Comparison of ENCODE assay signal across 16 cellular contexts in the genomic region with DNA sequence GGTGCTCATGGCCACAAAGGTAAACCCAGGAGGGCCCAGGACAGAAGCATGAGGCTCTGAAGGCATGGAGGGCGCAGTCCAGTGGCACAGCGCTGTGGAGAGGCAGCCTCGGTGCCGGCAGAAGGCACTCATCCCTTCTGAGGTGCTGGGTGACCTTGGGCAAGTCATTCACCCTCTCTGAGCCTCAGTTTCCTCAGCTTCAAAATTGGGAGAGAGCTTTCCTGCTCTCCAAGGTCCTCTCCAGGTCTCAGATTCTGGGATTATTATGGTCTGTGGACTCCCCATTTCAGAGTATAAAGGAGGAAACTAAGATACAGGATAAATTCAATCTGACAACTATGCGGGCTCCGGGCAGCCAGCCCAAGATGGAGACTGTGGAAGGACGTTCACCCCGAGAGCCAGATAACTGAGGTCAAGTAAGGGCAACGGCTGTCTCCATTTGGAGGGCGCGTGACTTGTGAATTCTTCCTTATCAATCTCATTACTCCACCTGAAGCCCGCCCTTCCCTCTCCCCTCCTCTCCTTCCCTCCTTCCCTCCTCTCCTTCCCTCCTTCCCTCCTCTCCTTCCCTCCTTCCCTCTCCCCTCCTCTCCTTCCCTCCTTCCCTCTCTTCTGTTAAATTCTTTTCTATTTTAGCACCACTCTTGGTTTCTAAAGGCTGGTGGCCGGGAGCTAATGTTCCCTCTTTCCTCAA. TPM values are rescaled to one million over a fixed set of nuclear protein-coding genes. Genes with fewer than 3 reads are reported as not detected.
DNase-seq lines count a peak whose midpoint lies in the region; ATAC-seq and TF ChIP-seq lines count a peak whose summit lies in the region.
"Had no signal": no experiment of that assay in that cellular context is flagged by ENCODE, and none has a peak within 500 bp of the region (broad histone marks: within the 10 kb centered on the region; RNA-seq: fewer than 3 reads in every experiment).

No MANE protein-coding gene starts in this region.

- no peak overlapping the region for H3K27ac Mint-ChIP-seq in stimulated activated effector memory CD8-positive, alpha-beta T cell treated with anti-CD3 and anti-CD28 coated beads, Interleukin-12 subunit alpha, Interleukin-12 subunit beta, amount 100 ng/mL, for 72 hours
- H3K27ac Mint-ChIP-seq: dendritic cell treated with granulocyte-macrophage colony-stimulating factor and Interleukin-4, amounts not matched to agents 40 ng/mL and 50 ng/mL, for 4 days had no signal

- H3K9me3 ChIP-seq in right lobe of liver, result no peaks in the 10 kb centered on the region
- H3K9me3 ChIP-seq in testis, result no peaks in the 10 kb centered on the region
- H3K9me3 ChIP-seq: SJCRH30 had no signal

- no peaks in the 10 kb centered on the region for H3K27me3 ChIP-seq in right lobe of liver
- H3K27me3 ChIP-seq in testis, result no peaks in the 10 kb centered on the region
- H3K27me3 ChIP-seq: SJCRH30 had no signal

- no peak for TF ChIP-seq POLR2A in erythroblast (IDR thresholded peaks at IDR 0.05; ENCODE audit: low read length)
- no peak for TF ChIP-seq POLR2A in right lobe of liver (IDR thresholded peaks at IDR 0.05)
- TF ChIP-seq POLR2A in testis (IDR thresholded peaks at IDR 0.05), result no peak

- no peak overlapping the region for H3K4me3 Mint-ChIP-seq in stimulated activated effector memory CD8-positive, alpha-beta T cell treated with anti-CD3 and anti-CD28 coated beads, Interleukin-12 subunit alpha, Interleukin-12 subunit beta, amount 100 ng/mL, for 72 hours
- H3K4me3 Mint-ChIP-seq: dendritic cell treated with granulocyte-macrophage colony-stimulating factor and Interleukin-4, amounts not matched to agents 40 ng/mL and 50 ng/mL, for 4 days had no signal

- WGBS in right lobe of liver (ENCODE audit: insufficient coverage, low coverage, low lambda C conversion rate, missing lambda C conversion rate), result 71% methylated on average over 1 of the region's 13 CpGs
- 35 to 50% methylated on average over 13 of the region's 13 CpGs for WGBS in testis, 2 donors

- TF ChIP-seq CTCF in right lobe of liver (IDR thresholded peaks at IDR 0.05), result no peak
- no peak for TF ChIP-seq CTCF in testis (IDR thresholded peaks at IDR 0.05)

- DNase-seq in NCI-H226 (peak; percentile 34), erythroblast (lab: John Stamatoyannopoulos, UW) (peak; percentile 75 to 80), right lobe of liver (no peak), testis (peak; percentile 79), T-helper 1 cell (no peak), islet precursor cell (no peak), medulla oblongata (ENCODE audit: extremely low spot score) (no peak)
- DNase-seq in stimulated activated effector memory CD8-positive, alpha-beta T cell treated with anti-CD3 and anti-CD28 coated beads, Interleukin-12 subunit alpha, Interleukin-12 subunit beta, amount 100 ng/mL, for 72 hours (ENCODE audit: low spot score in 2 of 2), result no peak
- DNase-seq: activated effector memory CD4-positive, alpha-beta T cell treated with anti-CD3 and anti-CD28 coated beads, Interleukin-2, amount 50 U/mL, for 16 hours; anterior cingulate cortex; kidney glomerular epithelial cell; NCI-H446; SJCRH30; stimulated activated CD4-positive, alpha-beta T cell treated with anti-CD3 and anti-CD28 coated beads, Interleukin-15, amount 100 ng/mL, for 24 hours had no signal

- H3K36me3 ChIP-seq in right lobe of liver (peaks cover 0 to 2% (median 0%) of the 10 kb centered on the region in 4 donors), testis (ENCODE audit: low read depth, missing control alignments) (no peaks in the 10 kb centered on the region)

- ATAC-seq in right lobe of liver, result peak; percentile 41 to 56 (median 47)
- no peak for ATAC-seq in stimulated activated effector memory CD8-positive, alpha-beta T cell treated with anti-CD3 and anti-CD28 coated beads, Interleukin-12 subunit alpha, Interleukin-12 subunit beta, amount 100 ng/mL, for 72 hours
- ATAC-seq: HCT116 had no signal

- intact Hi-C loops in right lobe of liver (cut with DNase I), result loop anchor here (5.0 to 10.0 kb wide), 4 partner anchors 78 to 415 kb away; no protein-coding TSS in a partner anchor
- intact Hi-C loops in testis (cut with DNase I; ENCODE audit: low total_unique reads), result loop anchor here (5.0 kb wide), 1 partner anchor 78 kb away; no protein-coding TSS in a partner anchor

- H3K4me3 ChIP-seq in right lobe of liver (no peak overlapping the region), testis (no peak overlapping the region)
- H3K4me3 ChIP-seq: SJCRH30 had no signal

- H3K27ac ChIP-seq in right lobe of liver, result no peak overlapping the region
- H3K27ac ChIP-seq in testis, result peak overlapping the region; percentile 64 to 72
- H3K27ac ChIP-seq: SJCRH30 had no signal

- no peaks in the 10 kb centered on the region for H3K9me3 Mint-ChIP-seq in stimulated activated effector memory CD8-positive, alpha-beta T cell treated with anti-CD3 and anti-CD28 coated beads, Interleukin-12 subunit alpha, Interleukin-12 subunit beta, amount 100 ng/mL, for 72 hours
- H3K9me3 Mint-ChIP-seq: dendritic cell treated with granulocyte-macrophage colony-stimulating factor and Interleukin-4, amounts not matched to agents 40 ng/mL and 50 ng/mL, for 4 days had no signal

- H3K4me1 Mint-ChIP-seq in stimulated activated effector memory CD8-positive, alpha-beta T cell treated with anti-CD3 and anti-CD28 coated beads, Interleukin-12 subunit alpha, Interleukin-12 subunit beta, amount 100 ng/mL, for 72 hours, result no peaks in the 10 kb centered on the region

- H3K4me1 ChIP-seq in right lobe of liver, result no peaks in the 10 kb centered on the region
- peaks cover 39% of the 10 kb centered on the region for H3K4me1 ChIP-seq in testis

- peaks cover 22% of the 10 kb centered on the region for H3K36me3 Mint-ChIP-seq in stimulated activated effector memory CD8-positive, alpha-beta T cell treated with anti-CD3 and anti-CD28 coated beads, Interleukin-12 subunit alpha, Interleukin-12 subunit beta, amount 100 ng/mL, for 72 hours

RNA-seq across cellular contexts. Expression of gene LRSAM1, which starts 58.1 kb away (rescaled TPM):
- total RNA-seq in right lobe of liver (10 to 100 TPM in 5 of 6 experiments, 1 to 10 TPM in 1; 9.4 to 13.3 (median 12.1) TPM), testis (10 to 100 TPM; 20.5 to 22.0 TPM)
- polyA plus RNA-seq in testis (ENCODE audit: insufficient read depth, low read depth, low replicate concordance), result 9.9 TPM

RNA-seq across cellular contexts. Expression of gene RPL12, which starts 58.2 kb away (rescaled TPM):
- total RNA-seq in right lobe of liver (100 to 1,000 TPM; 271 to 907 (median 364) TPM), testis (100 to 1,000 TPM; 499 to 950 TPM)
- 1,237 TPM for polyA plus RNA-seq in testis (ENCODE audit: insufficient read depth, low read depth, low replicate concordance)

Comparison
In these comparisons a context has a peak if more than half of its experiments do, and no peak if none do; other contexts are left out.
1. DNase-seq: peak in NCI-H226 (single experiment), erythroblast (2 of 2) and testis (single experiment); none in right lobe of liver (0 of 3), T-helper 1 cell (0 of 5), islet precursor cell (single experiment), stimulated activated effector memory CD8-positive, alpha-beta T cell treated with anti-CD3 and anti-CD28 coated beads, Interleukin-12 subunit alpha, Interleukin-12 subunit beta, amount 100 ng/mL, for 72 hours (0 of 2) and medulla oblongata (single experiment).
2. H3K27ac ChIP-seq: peak in testis (2 of 2); none in right lobe of liver (0 of 3).